Comparison of ENCODE assay signal across 8 cellular contexts in genomic region chr19:18006895-18007604, GRCh38. TPM values are rescaled to one million over a fixed set of nuclear protein-coding genes. Genes with fewer than 3 reads are reported as not detected.
DNase-seq lines count a peak whose midpoint lies in the region; ATAC-seq and TF ChIP-seq lines count a peak whose summit lies in the region.

No MANE protein-coding gene starts in this region.

- POLR2A ChIA-PET in Panc1 (lab: Charles Lee) = no interaction called here

- no peaks in the 10 kb centered on the region for H3K36me3 ChIP-seq in Panc1 (ENCODE audit: control insufficient read depth, insufficient read depth, low read length)

- no peaks in the 10 kb centered on the region for H3K9me3 Mint-ChIP-seq in activated T-helper 17 cell treated with anti-CD3 and anti-CD28 coated beads, Interleukin-2, amount 50 U/mL, for 72 hours
- no peaks in the 10 kb centered on the region for H3K9me3 Mint-ChIP-seq in natural killer cell

- BruUV-seq in Panc1 (replicated peaks; lab: Mats Ljungman, UMichigan) = no TSS peak

- in situ Hi-C loops in ACHN (cut with HindIII; ENCODE audit: low pct_ligation_motif_present, low pct_unique_long_range_greater_than_20kb, low sequenced_read_pairs) (no loop called here), Panc1 (cut with HindIII; ENCODE audit: low pct_unique_long_range_greater_than_20kb, low sequenced_read_pairs) (no loop called here)

- H3K4me1 ChIP-seq in Panc1 (ENCODE audit: control insufficient read depth, insufficient read depth, low read length) = peaks cover 8% of the 10 kb centered on the region

- H3K27ac ChIP-seq in Panc1 (ENCODE audit: low read length) = peak overlapping the region; percentile 69; the same call in 1 of the 2 replicates

- H3K4me3 ChIP-seq in Panc1 (ENCODE audit: low read depth in 2 of 2, low read length in 2 of 2) = peak overlapping the region; percentile 39 to 51

- H3K4me1 Mint-ChIP-seq in activated T-helper 17 cell treated with anti-CD3 and anti-CD28 coated beads, Interleukin-2, amount 50 U/mL, for 72 hours = peaks cover 6% of the 10 kb centered on the region
- peaks cover 11 to 26% of the 10 kb centered on the region in 2 donors for H3K4me1 Mint-ChIP-seq in natural killer cell

- TF ChIP-seq CTCF in Panc1 (IDR thresholded peaks at IDR 0.05) (peak; percentile 95), natural killer cell (IDR thresholded peaks at IDR 0.05) (peak; percentile 99)

- H3K36me3 Mint-ChIP-seq in activated T-helper 17 cell treated with anti-CD3 and anti-CD28 coated beads, Interleukin-2, amount 50 U/mL, for 72 hours (ENCODE audit: low read depth) = peaks cover 79% of the 10 kb centered on the region
- no peaks in the 10 kb centered on the region for H3K36me3 Mint-ChIP-seq in natural killer cell

- no peaks in the 10 kb centered on the region for H3K27me3 ChIP-seq in Panc1 (ENCODE audit: control insufficient read depth, insufficient read depth, low read length)

- peak; percentile 73 for ATAC-seq in GM18520 (IDR thresholded peaks at IDR 0.05; ENCODE audit: unreplicated experiment)
- peak; percentile 89 for ATAC-seq in Panc1
- peak; percentile 74 for ATAC-seq in activated T-helper 17 cell treated with anti-CD3 and anti-CD28 coated beads, Interleukin-2, amount 50 U/mL, for 72 hours (replicated peaks)
- peak; percentile 60 to 82 (median 66) for ATAC-seq in natural killer cell

- CTCF ChIA-PET in Panc1 (lab: Charles Lee) = no interaction called here

- H3K9me3 ChIP-seq in Panc1 (ENCODE audit: control insufficient read depth, insufficient read depth, low read depth, low read length) = no peaks in the 10 kb centered on the region

- intact Hi-C loops in Panc1 (cut with micrococcal nuclease; ENCODE audit: unreplicated experiment) (loop anchor here (1.0 kb wide), 1 partner anchor 51 kb away; no protein-coding TSS in a partner anchor), natural killer cell (cut with micrococcal nuclease) (loop anchor here (1.0 to 5.0 kb wide), 3 partner anchors 51 to 244 kb away; partner anchors contain the start of gene IFI30)

- peak; percentile 76 for DNase-seq in ACHN
- peak; percentile 33 for DNase-seq in HS-5 (ENCODE audit: low read depth)
- no peak for DNase-seq in Panc1 (ENCODE audit: low read depth, low spot score)
- DNase-seq in fibroblast of peridontal ligament (ENCODE audit: extremely low read depth) = peak; percentile 69
- DNase-seq in natural killer cell = peak; percentile 82
- DNase-seq in stimulated activated naive CD4-positive, alpha-beta T cell (lab: John Stamatoyannopoulos, UW) = peak; percentile 64 to 87 (median 75)

- peak overlapping the region; percentile 71 for H3K27ac Mint-ChIP-seq in activated T-helper 17 cell treated with anti-CD3 and anti-CD28 coated beads, Interleukin-2, amount 50 U/mL, for 72 hours
- H3K27ac Mint-ChIP-seq in natural killer cell = peak overlapping the region; percentile 94 to 95

- H3K4me3 Mint-ChIP-seq in activated T-helper 17 cell treated with anti-CD3 and anti-CD28 coated beads, Interleukin-2, amount 50 U/mL, for 72 hours = peak overlapping the region; percentile 83
- peak overlapping the region; percentile 95 for H3K4me3 Mint-ChIP-seq in natural killer cell

- H3K27me3 Mint-ChIP-seq in activated T-helper 17 cell treated with anti-CD3 and anti-CD28 coated beads, Interleukin-2, amount 50 U/mL, for 72 hours = no peaks in the 10 kb centered on the region
- H3K27me3 Mint-ChIP-seq in natural killer cell (ENCODE audit: low read depth in 2 of 2) = no peaks in the 10 kb centered on the region

RNA-seq across cellular contexts. Expression of gene ARRDC2, which starts 0.9 kb away (rescaled TPM):
- total RNA-seq in Panc1 (2021; ENCODE audit: unreplicated experiment) = 21.4 TPM
- polyA plus RNA-seq in Panc1 (2012; ENCODE audit: insufficient read length) = 25.6 TPM
- total RNA-seq in activated T-helper 17 cell treated with anti-CD3 and anti-CD28 coated beads, Interleukin-2, amount 50 U/mL, for 72 hours = 10 to 100 TPM; 32.0 to 98.0 TPM
- total RNA-seq in natural killer cell = 100 to 1,000 TPM; 110 to 131 (median 121) TPM

RNA-seq across cellular contexts. Expression of gene KCNN1, which starts 40.1 kb away (rescaled TPM):
- total RNA-seq in Panc1 (2021; ENCODE audit: unreplicated experiment) (0.90 TPM), natural killer cell (not detected)
- polyA plus RNA-seq in Panc1 (2012; ENCODE audit: insufficient read length) = 3.0 TPM
- under 1 TPM; 0.50 to 0.61 TPM for total RNA-seq in activated T-helper 17 cell treated with anti-CD3 and anti-CD28 coated beads, Interleukin-2, amount 50 U/mL, for 72 hours
